ENCODE assay signal across 18 cellular contexts in genomic region chr14:97524579-97525319, GRCh38.
DNase-seq lines count a peak whose midpoint lies in the region; ATAC-seq lines count a peak whose summit lies in the region.
"Had no signal": no experiment of that assay in that cellular context is flagged by ENCODE, and none has a peak within 500 bp of the region (broad histone marks: within the 10 kb centered on the region; RNA-seq: fewer than 3 reads in every experiment).

No MANE protein-coding gene starts in this region.

- in situ Hi-C loops in KBM-7 (cut with MboI; ENCODE audit: low pct_unique_long_range_greater_than_20kb, low sequenced_read_pairs) = no loop called here

- H3K4me1 ChIP-seq in neuronal stem cell (ENCODE audit: control insufficient read depth in 2 of 2, insufficient read depth in 1 of 2, low read depth in 1 of 2, low read length in 2 of 2) = no peaks in the 10 kb centered on the region
- H3K4me1 ChIP-seq: psoas muscle, tibial nerve had no signal

- no peak overlapping the region for H3K23ac ChIP-seq in neuronal stem cell (ENCODE audit: low read depth, low read length, poor library complexity)

- H3K4me1 Mint-ChIP-seq in stimulated activated naive CD8-positive, alpha-beta T cell treated with anti-CD3 and anti-CD28 coated beads, Interleukin-15, amount 100 ng/mL, for 72 hours = peaks cover 8% of the 10 kb centered on the region

- no peak overlapping the region for H4K91ac ChIP-seq in neuronal stem cell (ENCODE audit: low read depth, low read length, poor library complexity)

- peaks cover 8 to 10% of the 10 kb centered on the region in 2 donors for H3K9me3 Mint-ChIP-seq in stimulated activated naive CD8-positive, alpha-beta T cell treated with anti-CD3 and anti-CD28 coated beads, Interleukin-15, amount 100 ng/mL, for 72 hours
- H3K9me3 Mint-ChIP-seq: activated naive CD4-positive, alpha-beta T cell treated with anti-CD3 and anti-CD28 coated beads, Interleukin-2, amount 50 U/mL, for 24 hours had no signal

- no peak overlapping the region for H3K4me3 ChIP-seq in neuronal stem cell (ENCODE audit: low read length in 2 of 2)
- H3K4me3 ChIP-seq: psoas muscle, tibial nerve had no signal

- no peak overlapping the region for H2BK12ac ChIP-seq in neuronal stem cell (ENCODE audit: low read length)

- no peaks in the 10 kb centered on the region for H3K27me3 Mint-ChIP-seq in stimulated activated naive CD8-positive, alpha-beta T cell treated with anti-CD3 and anti-CD28 coated beads, Interleukin-15, amount 100 ng/mL, for 72 hours
- H3K27me3 Mint-ChIP-seq: activated naive CD4-positive, alpha-beta T cell treated with anti-CD3 and anti-CD28 coated beads, Interleukin-2, amount 50 U/mL, for 24 hours had no signal

- H2AFZ ChIP-seq in neuronal stem cell (ENCODE audit: low read length) = no peak overlapping the region

- H4K8ac ChIP-seq in neuronal stem cell (ENCODE audit: low read depth, low read length) = no peak overlapping the region

- H2AK5ac ChIP-seq in neuronal stem cell (ENCODE audit: low read depth, low read length) = no peak overlapping the region

- H3K4me3 Mint-ChIP-seq in stimulated activated naive CD8-positive, alpha-beta T cell treated with anti-CD3 and anti-CD28 coated beads, Interleukin-15, amount 100 ng/mL, for 72 hours = peak overlapping the region in 1 of 2 donors; percentile 32
- H3K4me3 Mint-ChIP-seq: activated naive CD4-positive, alpha-beta T cell treated with anti-CD3 and anti-CD28 coated beads, Interleukin-2, amount 50 U/mL, for 24 hours; activated T-helper 1 cell treated with anti-CD3 and anti-CD28 coated beads, Interleukin-12 subunit alpha, Interleukin-12 subunit beta, Interleukin-2, Interleukin-4 antibody, amounts not matched to agents 30 ng/mL and 10 ng/mL and 1 ng/mL, durations not matched to agents 14 hours and 24 hours and 36 hours had no signal

- H3K27ac ChIP-seq in neuronal stem cell (replicated peaks; ENCODE audit: low read length) = no peak overlapping the region
- H3K27ac ChIP-seq: psoas muscle, tibial nerve had no signal

- no peak for ATAC-seq in stimulated activated naive CD8-positive, alpha-beta T cell treated with anti-CD3 and anti-CD28 coated beads, Interleukin-15, amount 100 ng/mL, for 72 hours
- ATAC-seq in stimulated activated naive CD8-positive, alpha-beta T cell treated with anti-CD3 and anti-CD28 coated beads, Interleukin-15, Interleukin-2, amounts not matched to agents 100 U/mL and 50 U/mL, for 24 hours = no peak
- ATAC-seq: activated CD4-positive, CD25-positive, alpha-beta regulatory T cell treated with anti-CD3 and anti-CD28 coated beads, Interleukin-2, amount 50 U/mL, for 24 hours; psoas muscle had no signal

- H3K27me3 ChIP-seq in neuronal stem cell (ENCODE audit: control insufficient read depth in 3 of 3, insufficient read depth in 3 of 3, low read depth in 1 of 3, low read length in 3 of 3) = no peaks in the 10 kb centered on the region
- H3K27me3 ChIP-seq: tibial nerve had no signal

- H3K4me2 ChIP-seq in neuronal stem cell (ENCODE audit: insufficient read depth, low read length, poor library complexity, severe bottlenecking) = no peak overlapping the region

- H3K27ac Mint-ChIP-seq in stimulated activated naive CD8-positive, alpha-beta T cell treated with anti-CD3 and anti-CD28 coated beads, Interleukin-15, amount 100 ng/mL, for 72 hours = peak overlapping the region; percentile 61 to 63
- H3K27ac Mint-ChIP-seq: activated naive CD4-positive, alpha-beta T cell treated with anti-CD3 and anti-CD28 coated beads, Interleukin-2, amount 50 U/mL, for 24 hours; activated T-helper 1 cell treated with anti-CD3 and anti-CD28 coated beads, Interleukin-12 subunit alpha, Interleukin-12 subunit beta, Interleukin-2, Interleukin-4 antibody, amounts not matched to agents 30 ng/mL and 10 ng/mL and 1 ng/mL, durations not matched to agents 14 hours and 24 hours and 36 hours had no signal

- WGBS in neuronal stem cell (ENCODE audit: extremely low coverage in 2 of 2, insufficient read length in 2 of 2, insufficient replicate concordance in 1 of 2), 2 donors = no CpG with 5 or more reads among the region's 7 CpGs

- H2BK15ac ChIP-seq in neuronal stem cell (ENCODE audit: low read length) = no peak overlapping the region

- H2BK120ac ChIP-seq in neuronal stem cell (ENCODE audit: low read depth, low read length) = no peak overlapping the region

- no peak for DNase-seq in stimulated activated naive CD8-positive, alpha-beta T cell treated with anti-CD3 and anti-CD28 coated beads, Interleukin-15, amount 100 ng/mL, for 72 hours
- no peak for DNase-seq in stimulated activated naive CD8-positive, alpha-beta T cell treated with anti-CD3 and anti-CD28 coated beads, Interleukin-15, Interleukin-2, amounts not matched to agents 100 U/mL and 50 U/mL, for 24 hours
- peak; percentile 3 for DNase-seq in KBM-7
- DNase-seq in astrocyte of the hippocampus (ENCODE audit: low read depth, low spot score) = peak; percentile 12
- DNase-seq in neuronal stem cell (ENCODE audit: low spot score) = no peak
- no peak for DNase-seq in SIG-M5 treated with dmso at 0.1 percent for 504 hours (lab: John Stamatoyannopoulos, UW; ENCODE audit: unreplicated experiment)
- DNase-seq in OCI-M1 (lab: John Stamatoyannopoulos, UW) = no peak
- DNase-seq: DMS79, head of caudate nucleus, NCI-H1930, NCI-H2227 treated with DMSO at 0.1 percent for 48 hours, NCI-H69, psoas muscle, Right ventricle myocardium superior had no signal

- no peaks in the 10 kb centered on the region for H3K79me1 ChIP-seq in neuronal stem cell (ENCODE audit: low read depth, low read length)

- no peak overlapping the region for H3K18ac ChIP-seq in neuronal stem cell (ENCODE audit: low read length)

- H3K9ac ChIP-seq in neuronal stem cell (ENCODE audit: low read depth, low read length, poor library complexity) = no peak overlapping the region

- no peaks in the 10 kb centered on the region for H3K9me3 ChIP-seq in neuronal stem cell (replicated peaks in 1 of 2; ENCODE audit: control insufficient read depth in 2 of 2, insufficient read depth in 1 of 2, low read depth in 1 of 2, low read length in 2 of 2)
- H3K9me3 ChIP-seq: psoas muscle had no signal

- no peak overlapping the region for H3K4ac ChIP-seq in neuronal stem cell (ENCODE audit: low read length)

- no peak overlapping the region for H2BK5ac ChIP-seq in neuronal stem cell (ENCODE audit: low read length)

- H3K36me3 ChIP-seq in neuronal stem cell (replicated peaks in 1 of 2; ENCODE audit: control insufficient read depth in 2 of 2, insufficient read depth in 2 of 2, low read length in 2 of 2) = no peaks in the 10 kb centered on the region
- H3K36me3 ChIP-seq: tibial nerve had no signal

- no peak overlapping the region for H3K14ac ChIP-seq in neuronal stem cell (ENCODE audit: low read length)

Comparison
In these comparisons a context has a peak if more than half of its experiments do, and no peak if none do; other contexts are left out.
1. DNase-seq: peak in KBM-7 (single experiment) and astrocyte of the hippocampus (single experiment); none in stimulated activated naive CD8-positive, alpha-beta T cell treated with anti-CD3 and anti-CD28 coated beads, Interleukin-15, amount 100 ng/mL, for 72 hours (0 of 2), stimulated activated naive CD8-positive, alpha-beta T cell treated with anti-CD3 and anti-CD28 coated beads, Interleukin-15, Interleukin-2, amounts not matched to agents 100 U/mL and 50 U/mL, for 24 hours (single experiment), neuronal stem cell (single experiment), SIG-M5 treated with dmso at 0.1 percent for 504 hours (single experiment) and OCI-M1 (single experiment).